Comparison of ENCODE assay signal across 25 cellular contexts in the genomic region with DNA sequence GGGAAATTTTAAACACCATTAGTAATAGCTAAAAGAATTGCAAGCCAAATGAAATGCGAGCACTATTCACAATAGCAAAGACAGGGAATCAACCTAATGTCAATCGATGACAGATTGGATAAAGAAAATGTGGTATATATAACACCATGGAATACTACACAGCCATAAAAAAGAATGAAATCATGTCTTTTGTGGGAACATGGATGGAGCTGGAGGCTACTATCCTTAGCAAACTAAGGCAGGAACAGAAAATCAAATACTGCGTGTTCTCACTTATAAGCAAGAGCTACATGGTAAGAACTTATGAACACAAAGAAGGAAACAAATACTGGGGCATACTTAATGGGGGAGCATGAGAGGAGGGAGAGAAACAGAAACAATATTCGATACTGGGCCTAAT.
"Had no signal": no experiment of that assay in that cellular context is flagged by ENCODE, and none has a peak within 500 bp of the region (broad histone marks: within the 10 kb centered on the region; RNA-seq: fewer than 3 reads in every experiment).

No MANE protein-coding gene starts in this region.

- H3K9me3 ChIP-seq: neutrophil, pancreas, prostate gland, right atrium auricular region, right lobe of liver, stomach, thoracic aorta, thyroid gland, tibial nerve, upper lobe of left lung, vagina had no signal

- H3K36me3 ChIP-seq: neutrophil, pancreas, prostate gland, right atrium auricular region, right lobe of liver, sigmoid colon, stomach, thoracic aorta, thyroid gland, tibial nerve, upper lobe of left lung, vagina had no signal

- H3K4me3 ChIP-seq: pancreas, prostate gland, right atrium auricular region, right lobe of liver, sigmoid colon, stomach, thoracic aorta, thyroid gland, tibial nerve, upper lobe of left lung, vagina had no signal

- FAIRE-seq: pancreas, small intestine, urothelium cell line had no signal

- DNase-seq: natural killer cell; nucleus accumbens; pancreas; retina; right lobe of liver; sigmoid colon; small intestine; stimulated activated CD4-positive, alpha-beta T cell treated with anti-CD3 and anti-CD28 coated beads, Interleukin-15, amount 100 ng/mL, for 24 hours; stimulated activated CD4-positive, alpha-beta T cell treated with anti-CD3 and anti-CD28 coated beads, Interleukin-2, amount 100 ng/mL, for 24 hours; stimulated activated CD4-positive, alpha-beta T cell treated with anti-CD3 and anti-CD28 coated beads, Interleukin-2, amount 100 ng/mL, for 48 hours; stimulated activated CD4-positive, alpha-beta T cell treated with anti-CD3 and anti-CD28 coated beads, Interleukin-4, amount 100 ng/mL, for 24 hours; stimulated activated naive B cell treated with anti-CD40 and anti-IgM and Interleukin-4, amounts not matched to agents 10 μg/mL and 1 μg/mL and 100 μg/mL, for 72 hours; stimulated activated naive CD4-positive, alpha-beta T cell treated with Interleukin-2 at 50 U/mL for 16 hours; stomach; thyroid gland; trophoblast cell; upper lobe of left lung had no signal

- H3K4me1 ChIP-seq: pancreas, prostate gland, right atrium auricular region, right lobe of liver, sigmoid colon, stomach, thyroid gland, tibial nerve, upper lobe of left lung, vagina had no signal

- H3K27me3 ChIP-seq: neutrophil, pancreas, right atrium auricular region, right lobe of liver, sigmoid colon, stomach, thyroid gland, tibial nerve, upper lobe of left lung, vagina had no signal

- ATAC-seq: natural killer cell; pancreas; right lobe of liver; stimulated activated effector memory CD8-positive, alpha-beta T cell treated with anti-CD3 and anti-CD28 coated beads, Interleukin-12 subunit alpha, Interleukin-12 subunit beta, amount 100 ng/mL, for 72 hours; stimulated activated naive B cell treated with anti-CD40 and anti-IgM and Interleukin-4, amounts not matched to agents 10 μg/mL and 1 μg/mL and 100 μg/mL, for 72 hours had no signal

- H3K27ac ChIP-seq: neutrophil, pancreas, prostate gland, right atrium auricular region, right lobe of liver, sigmoid colon, stomach, thoracic aorta, thyroid gland, tibial nerve, upper lobe of left lung, vagina had no signal
